18 cellular contexts compared by ENCODE assay signal in the genomic region with DNA sequence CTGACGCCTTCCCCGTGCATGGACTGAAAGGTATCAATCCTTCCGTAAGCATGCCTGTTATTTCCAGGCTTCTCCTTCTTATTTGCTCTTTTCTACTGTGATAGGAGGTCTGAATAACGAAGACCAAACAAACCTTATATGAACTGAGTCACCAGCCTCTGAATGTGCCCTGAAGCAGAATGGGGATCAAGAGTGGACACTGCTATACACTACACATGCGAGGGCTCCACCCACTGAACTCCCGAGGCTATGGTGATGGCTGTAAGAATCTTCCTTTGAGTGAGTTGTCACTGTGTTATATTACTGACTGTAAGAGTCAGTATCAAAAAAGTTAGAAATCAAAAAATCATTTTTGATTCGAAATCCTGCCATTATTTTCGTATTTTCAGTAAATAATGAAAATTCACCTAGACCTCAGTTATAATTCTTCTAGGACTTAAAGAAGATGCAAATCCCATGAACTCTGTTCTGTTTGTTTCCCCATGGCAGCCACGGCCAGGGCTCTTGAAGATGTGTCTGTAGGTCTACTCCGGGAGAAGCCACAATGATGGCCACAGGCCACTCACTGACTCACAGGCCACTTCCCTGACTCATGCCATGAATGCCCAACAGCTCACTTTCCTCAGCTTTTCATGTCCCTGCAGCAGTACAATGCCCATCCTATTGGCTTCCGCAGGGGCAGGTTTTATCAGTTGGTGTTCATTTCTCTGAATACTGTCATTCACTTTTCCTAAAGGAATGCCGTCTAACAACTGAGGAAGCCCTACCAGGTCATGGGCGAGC. TPM values are rescaled to one million over a fixed set of nuclear protein-coding genes. Genes with fewer than 3 reads are reported as not detected.
DNase-seq lines count a peak whose midpoint lies in the region; ATAC-seq, FAIRE-seq and TF ChIP-seq lines count a peak whose summit lies in the region.
"Had no signal": no experiment of that assay in that cellular context is flagged by ENCODE, and none has a peak within 500 bp of the region (broad histone marks: within the 10 kb centered on the region; RNA-seq: fewer than 3 reads in every experiment).

No MANE protein-coding gene starts in this region.

- peaks cover 17% of the 10 kb centered on the region for H3K36me3 Mint-ChIP-seq in astrocyte (ENCODE audit: low read depth, unreplicated experiment)

- no peak overlapping the region for H3K4me2 ChIP-seq in astrocyte (ENCODE audit: low read length)

- no peak overlapping the region for H3K27ac Mint-ChIP-seq in astrocyte (ENCODE audit: unreplicated experiment)
- H3K27ac Mint-ChIP-seq: activated CD4-positive, alpha-beta T cell treated with anti-CD3 and anti-CD28 coated beads, Interleukin-2, amount 10 ng/mL, durations not matched to agents 24 days and 14 days; dendritic cell treated with granulocyte-macrophage colony-stimulating factor and Interleukin-4, amounts not matched to agents 40 ng/mL and 50 ng/mL, for 4 days; stimulated activated naive CD8-positive, alpha-beta T cell treated with anti-CD3 and anti-CD28 coated beads, Interleukin-15, Interleukin-2, amounts not matched to agents 100 ng/mL and 50 ng/mL, for 24 hours had no signal

- peaks cover 12% of the 10 kb centered on the region for H4K20me1 ChIP-seq in astrocyte (ENCODE audit: insufficient read depth, low read length)

- TF ChIP-seq CTCF in astrocyte (IDR thresholded peaks at IDR 0.05; ENCODE audit: insufficient read depth, low read depth, low read length) = no peak

- no peak for FAIRE-seq in astrocyte (lab: Jason Lieb, UNC)
- FAIRE-seq: GM18507 had no signal

- no peaks in the 10 kb centered on the region for H3K27me3 Mint-ChIP-seq in astrocyte (ENCODE audit: low read depth, unreplicated experiment)
- H3K27me3 Mint-ChIP-seq: activated CD4-positive, alpha-beta T cell treated with anti-CD3 and anti-CD28 coated beads, Interleukin-2, amount 10 ng/mL, durations not matched to agents 24 days and 14 days; dendritic cell treated with granulocyte-macrophage colony-stimulating factor and Interleukin-4, amounts not matched to agents 40 ng/mL and 50 ng/mL, for 4 days; naive B cell; stimulated activated naive CD8-positive, alpha-beta T cell treated with anti-CD3 and anti-CD28 coated beads, Interleukin-15, Interleukin-2, amounts not matched to agents 100 ng/mL and 50 ng/mL, for 24 hours had no signal

- ATAC-seq in GM21825 (IDR thresholded peaks at IDR 0.05; ENCODE audit: unreplicated experiment) = no peak
- ATAC-seq: left ventricle myocardium superior had no signal

- no peaks in the 10 kb centered on the region for H3K9me3 ChIP-seq in astrocyte (ENCODE audit: insufficient read depth, low read depth, low read length)
- H3K9me3 ChIP-seq: vagina had no signal

- peaks cover 7% of the 10 kb centered on the region for H3K4me1 Mint-ChIP-seq in astrocyte (ENCODE audit: low read depth, unreplicated experiment)
- H3K4me1 Mint-ChIP-seq: naive B cell had no signal

- peaks cover 46% of the 10 kb centered on the region for H3K36me3 ChIP-seq in astrocyte (ENCODE audit: insufficient read depth, low read length)

- no peak overlapping the region for H3K9ac ChIP-seq in astrocyte (ENCODE audit: low read length)

- H3K9me3 Mint-ChIP-seq in astrocyte (ENCODE audit: unreplicated experiment) = no peaks in the 10 kb centered on the region
- H3K9me3 Mint-ChIP-seq: activated CD4-positive, alpha-beta T cell treated with anti-CD3 and anti-CD28 coated beads, Interleukin-2, amount 10 ng/mL, durations not matched to agents 24 days and 14 days; dendritic cell treated with granulocyte-macrophage colony-stimulating factor and Interleukin-4, amounts not matched to agents 40 ng/mL and 50 ng/mL, for 4 days; naive B cell; stimulated activated naive CD8-positive, alpha-beta T cell treated with anti-CD3 and anti-CD28 coated beads, Interleukin-15, Interleukin-2, amounts not matched to agents 100 ng/mL and 50 ng/mL, for 24 hours had no signal

- DNase-seq in AG08395 (ENCODE audit: low spot score) (peak; percentile 39), HT1080 (ENCODE audit: low read depth) (peak; percentile 81), astrocyte (ENCODE audit: low read depth) (peak; percentile 62), foreskin melanocyte (peak; percentile 65), activated T-cell treated with anti-CD3 and anti-CD28 coated beads for 4 hours (no peak), NOMO-1 (lab: John Stamatoyannopoulos, UW; ENCODE audit: unreplicated experiment in 2 of 2) (no peak), activated gamma-delta T cell (lab: John Stamatoyannopoulos, UW) (no peak)
- DNase-seq: activated CD4-positive, alpha-beta T cell treated with anti-CD3 and anti-CD28 coated beads, Interleukin-2, amount 10 ng/mL, durations not matched to agents 24 days and 14 days; left ventricle myocardium superior; naive B cell; NCI-H226; SHP77 treated with DMSO at 0.1 percent for 48 hours; stimulated activated CD4-positive, alpha-beta T cell treated with anti-CD3 and anti-CD28 coated beads, Interleukin-12 subunit alpha, Interleukin-12 subunit beta, amount 100 ng/mL, for 4 hours had no signal

- no peaks in the 10 kb centered on the region for H3K4me1 ChIP-seq in astrocyte (ENCODE audit: insufficient read depth, low read length)
- H3K4me1 ChIP-seq: vagina had no signal

- H3K4me3 ChIP-seq in astrocyte (ENCODE audit: insufficient read depth, low read depth, low read length) = no peak overlapping the region
- H3K4me3 ChIP-seq: vagina had no signal

- H3K27ac ChIP-seq in astrocyte (ENCODE audit: low read depth, low read length) = no peak overlapping the region
- H3K27ac ChIP-seq: vagina had no signal

- no peaks in the 10 kb centered on the region for H3K79me2 ChIP-seq in astrocyte (ENCODE audit: insufficient read depth, low read length)

- H2AFZ ChIP-seq in astrocyte (ENCODE audit: low read depth, low read length) = no peak overlapping the region

- no peaks in the 10 kb centered on the region for H3K27me3 ChIP-seq in astrocyte (ENCODE audit: insufficient read depth, low read length)
- H3K27me3 ChIP-seq: vagina had no signal

- H3K4me3 Mint-ChIP-seq in astrocyte (ENCODE audit: unreplicated experiment) = no peak overlapping the region
- H3K4me3 Mint-ChIP-seq: activated CD4-positive, alpha-beta T cell treated with anti-CD3 and anti-CD28 coated beads, Interleukin-2, amount 10 ng/mL, durations not matched to agents 24 days and 14 days; dendritic cell treated with granulocyte-macrophage colony-stimulating factor and Interleukin-4, amounts not matched to agents 40 ng/mL and 50 ng/mL, for 4 days; naive B cell; stimulated activated naive CD8-positive, alpha-beta T cell treated with anti-CD3 and anti-CD28 coated beads, Interleukin-15, Interleukin-2, amounts not matched to agents 100 ng/mL and 50 ng/mL, for 24 hours had no signal

RNA-seq across cellular contexts. Expression of a gene that starts 54.7 kb away (rescaled TPM):
- 22.5 and 27.3 TPM in 2 replicates for total RNA-seq in HT1080 (2014; rRNA removed; shearing (Covaris generic))
- polyA plus RNA-seq in HT1080 (2015; cell fraction: cytosol; rRNA removed) = 6.3 and 9.9 TPM in 2 replicates
- 34.1 and 38.0 TPM in 2 replicates for polyA plus RNA-seq in HT1080 (2015; cell fraction: nucleus; rRNA removed)
- 31.8 and 32.7 TPM in 2 replicates for total RNA-seq in astrocyte

RNA-seq across cellular contexts. Expression of a gene that starts 54.9 kb away (rescaled TPM):
- total RNA-seq in HT1080 (2014; rRNA removed; shearing (Covaris generic)) = 12.1 and 14.5 TPM in 2 replicates
- polyA plus RNA-seq in HT1080 (2015; cell fraction: cytosol; rRNA removed) = 23.9 and 27.4 TPM in 2 replicates
- polyA plus RNA-seq in HT1080 (2015; cell fraction: nucleus; rRNA removed) = 19.8 and 21.8 TPM in 2 replicates
- 10.8 and 15.4 TPM in 2 replicates for total RNA-seq in astrocyte

Comparison
In these comparisons a context has a peak if more than half of its experiments do, and no peak if none do; other contexts are left out.
1. DNase-seq: peak in AG08395 (single experiment), HT1080 (single experiment), astrocyte (single experiment) and foreskin melanocyte (single experiment); none in activated T-cell treated with anti-CD3 and anti-CD28 coated beads for 4 hours (single experiment), NOMO-1 (0 of 2) and activated gamma-delta T cell (single experiment).